In the genomic region with DNA sequence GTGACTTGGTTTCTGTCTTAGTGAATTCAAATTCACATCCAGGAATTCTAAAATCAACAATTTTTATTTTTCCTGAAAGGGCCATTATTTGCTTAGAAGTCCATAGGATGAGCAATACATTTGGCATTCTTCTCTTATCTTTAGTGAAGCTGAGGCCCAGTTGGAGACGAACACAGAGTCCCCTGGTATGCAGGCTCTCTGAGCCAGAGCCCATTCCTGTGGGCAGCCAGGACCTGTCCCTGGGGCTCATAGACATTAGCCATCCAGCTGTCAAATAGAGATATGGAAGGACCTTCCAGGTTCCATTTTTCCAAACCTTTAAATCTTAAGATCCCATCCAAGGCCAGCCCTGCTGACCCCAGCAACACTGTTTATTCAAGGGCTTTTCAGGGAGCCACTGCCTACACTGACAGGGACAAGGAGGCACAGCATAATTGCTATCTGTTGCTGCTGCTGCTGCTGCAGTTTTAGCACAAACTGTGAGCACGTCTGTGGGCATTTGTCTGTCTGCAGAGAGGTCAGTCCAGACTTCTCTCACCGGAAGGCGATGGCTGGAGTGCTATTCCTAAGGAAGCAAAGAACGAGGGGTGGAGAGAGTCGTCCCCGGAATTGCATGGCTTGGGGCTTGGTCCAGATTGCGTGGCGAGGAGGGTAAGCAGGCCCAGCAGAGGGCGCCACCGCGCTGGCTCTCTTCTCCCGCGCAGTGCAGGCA, we compare ENCODE assay signal across 8 cellular contexts.
DNase-seq lines count a peak whose midpoint lies in the region; ATAC-seq and TF ChIP-seq lines count a peak whose summit lies in the region.

No MANE protein-coding gene starts in this region.

- H2AFZ ChIP-seq in hepatocyte: peak overlapping the region; percentile 25

- peak; percentile 40 for DNase-seq in activated T-cell treated with anti-CD3 and anti-CD28 coated beads for 48 hours (ENCODE audit: low read depth)
- DNase-seq in activated T-cell treated with anti-CD3 and anti-CD28 coated beads, Interleukin-2, amount 50 U/mL, for 1 hour: no peak
- peak; percentile 58 for DNase-seq in NCI-H345 treated with DMSO at 0.1 percent for 48 hours (lab: John Stamatoyannopoulos, UW; ENCODE audit: unreplicated experiment)
- DNase-seq in adipocyte (ENCODE audit: low read depth): peak; percentile 91
- peak; percentile 90 for DNase-seq in hepatocyte (ENCODE audit: low spot score)
- DNase-seq in gastrocnemius medialis: peak; percentile 28 to 55

- H3K79me2 ChIP-seq in hepatocyte: no peaks in the 10 kb centered on the region

- H3K9me2 ChIP-seq in hepatocyte (replicated peaks; ENCODE audit: insufficient read depth): no peaks in the 10 kb centered on the region

- H3K4me1 ChIP-seq in adipocyte (ENCODE audit: control insufficient read depth, insufficient read depth, low read length) (peaks cover 34% of the 10 kb centered on the region), hepatocyte (ENCODE audit: insufficient read depth) (peaks cover 20% of the 10 kb centered on the region), gastrocnemius medialis (peaks cover 3% of the 10 kb centered on the region in 2 donors)

- H3K36me3 ChIP-seq in adipocyte (ENCODE audit: control insufficient read depth, insufficient read depth, low read length, severe bottlenecking) (no peaks in the 10 kb centered on the region), hepatocyte (replicated peaks; ENCODE audit: insufficient read depth, low read depth) (no peaks in the 10 kb centered on the region), gastrocnemius medialis (no peaks in the 10 kb centered on the region)

- H3K4me2 ChIP-seq in hepatocyte: peak overlapping the region; percentile 67

- WGBS in hepatocyte (ENCODE audit: low lambda C conversion rate, missing lambda C conversion rate): 6% methylated on average over 13 of the region's 14 CpGs

- intact Hi-C loops in gastrocnemius medialis (cut with DNase I; ENCODE audit: low total_unique reads): loop anchor here (10.0 kb wide), 4 partner anchors 533 to 1273 kb away; no protein-coding TSS in a partner anchor

- H3K9me3 ChIP-seq in adipocyte (ENCODE audit: control insufficient read depth, low read length): peaks cover 10% of the 10 kb centered on the region
- H3K9me3 ChIP-seq in hepatocyte (ENCODE audit: low read depth): no peaks in the 10 kb centered on the region
- H3K9me3 ChIP-seq in gastrocnemius medialis: no peaks in the 10 kb centered on the region

- TF ChIP-seq POLR2A in gastrocnemius medialis (IDR thresholded peaks at IDR 0.05): no peak

- H4K20me1 ChIP-seq in hepatocyte (ENCODE audit: insufficient read depth, poor library complexity, severe bottlenecking): no peaks in the 10 kb centered on the region

- in situ Hi-C loops in gastrocnemius medialis (cut with MboI; ENCODE audit: low sequenced_read_pairs in 4 of 4): loop anchor here in 1 of 4 donors (25.0 kb wide), 1 partner anchor 345 kb away; no protein-coding TSS in a partner anchor

- peak; percentile 84 for TF ChIP-seq CTCF in hepatocyte (IDR thresholded peaks at IDR 0.05; ENCODE audit: poor library complexity)
- TF ChIP-seq CTCF in gastrocnemius medialis (IDR thresholded peaks at IDR 0.05 in 4 of 5, conservative IDR thresholded peaks at IDR 0.05 in 1 of 5): peak; percentile 16 to 78 (median 70)

- H3K4me3 ChIP-seq in adipocyte (ENCODE audit: low read length) (peak overlapping the region; percentile 50), hepatocyte (no peak overlapping the region), gastrocnemius medialis (no peak overlapping the region)

- peak overlapping the region; percentile 66 for H3K27ac ChIP-seq in hepatocyte
- no peak overlapping the region for H3K27ac ChIP-seq in gastrocnemius medialis

- no peaks in the 10 kb centered on the region for H3K27me3 ChIP-seq in adipocyte (replicated peaks; ENCODE audit: control insufficient read depth, insufficient read depth, low read length)
- no peaks in the 10 kb centered on the region for H3K27me3 ChIP-seq in hepatocyte
- no peaks in the 10 kb centered on the region for H3K27me3 ChIP-seq in gastrocnemius medialis

- H3K9ac ChIP-seq in adipocyte (ENCODE audit: low read length): peak overlapping the region; percentile 77

- ATAC-seq in HG02798 (IDR thresholded peaks at IDR 0.05; ENCODE audit: poor library complexity, unreplicated experiment) (peak; percentile 86), gastrocnemius medialis (peak; percentile 66 to 68), GM19324 (IDR thresholded peaks at IDR 0.05; ENCODE audit: low FRiP score, unreplicated experiment) (no peak)
